Comparison of ENCODE assay signal across 14 cellular contexts in the genomic region with DNA sequence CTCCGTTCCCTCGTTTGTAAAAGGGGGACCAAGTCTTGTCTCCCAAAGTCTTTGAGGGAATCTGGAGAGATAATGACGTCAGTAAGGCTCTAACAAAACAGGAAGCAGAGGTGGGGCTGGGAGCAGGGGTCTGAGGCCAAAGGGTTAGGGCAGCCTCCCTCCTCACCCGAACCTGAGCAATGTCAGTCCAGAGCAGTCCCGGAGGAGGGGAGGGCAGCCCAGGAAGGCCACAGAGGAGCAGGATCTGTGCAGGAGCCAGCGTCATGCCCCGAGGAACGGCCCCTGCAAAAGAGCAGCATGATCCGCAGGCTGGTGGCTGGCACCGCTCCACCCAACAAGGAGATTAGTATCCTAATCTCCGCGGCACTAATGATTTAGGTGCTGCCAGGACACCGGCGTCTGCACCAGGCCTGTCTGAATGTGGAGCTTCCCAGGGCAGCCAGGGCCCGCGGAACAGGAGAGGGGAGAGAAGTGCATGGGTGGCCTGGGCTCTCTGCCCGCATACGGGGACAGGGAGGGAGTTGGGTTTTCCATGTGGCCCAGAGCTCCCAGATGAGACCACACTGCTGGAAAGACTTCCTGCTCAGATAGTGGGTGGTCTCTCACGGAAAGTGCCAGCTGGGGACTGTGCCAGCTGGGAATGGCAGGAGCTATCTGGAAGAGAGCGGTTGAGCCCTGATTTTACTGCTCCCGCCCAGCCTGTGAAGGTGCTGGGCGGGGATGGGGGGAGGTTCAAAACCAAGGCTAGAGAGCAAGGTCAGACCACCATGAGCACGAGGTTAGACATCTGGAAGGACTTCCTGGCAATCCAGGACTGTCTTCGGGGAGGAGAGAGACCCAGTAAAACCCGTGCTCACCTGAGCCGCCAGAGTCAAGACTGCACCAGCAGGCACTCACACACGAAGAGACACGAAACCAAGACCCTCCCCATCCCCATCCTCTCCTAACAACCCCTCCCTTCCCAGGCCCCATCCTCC. TPM values are rescaled to one million over a fixed set of nuclear protein-coding genes. Genes with fewer than 3 reads are reported as not detected.
DNase-seq lines count a peak whose midpoint lies in the region; ATAC-seq and TF ChIP-seq lines count a peak whose summit lies in the region.
"Had no signal": no experiment of that assay in that cellular context is flagged by ENCODE, and none has a peak within 500 bp of the region (broad histone marks: within the 10 kb centered on the region; RNA-seq: fewer than 3 reads in every experiment).

No MANE protein-coding gene starts in this region.

- peak overlapping the region; percentile 21 to 64 for H3K9ac ChIP-seq in duodenal mucosa (ENCODE audit: low read depth in 1 of 2, low read length in 2 of 2)

- H3K4me1 Mint-ChIP-seq in activated T-cell treated with anti-CD3 and anti-CD28 coated beads, Interleukin-2, amount 50 U/mL, for 24 hours (ENCODE audit: low read depth): no peaks in the 10 kb centered on the region
- no peaks in the 10 kb centered on the region for H3K4me1 Mint-ChIP-seq in activated T-cell treated with anti-CD3 and anti-CD28 coated beads, Interleukin-2, amount 50 U/mL, for 72 hours (ENCODE audit: low read depth)
- H3K4me1 Mint-ChIP-seq: activated naive CD8-positive, alpha-beta T cell treated with anti-CD3 and anti-CD28 coated beads, Interleukin-2, amount 10 ng/mL, durations not matched to agents 7 days and 5 days had no signal

- H3K27me3 Mint-ChIP-seq in activated T-cell treated with anti-CD3 and anti-CD28 coated beads, Interleukin-2, amount 50 U/mL, for 24 hours: no peaks in the 10 kb centered on the region
- no peaks in the 10 kb centered on the region for H3K27me3 Mint-ChIP-seq in activated T-cell treated with anti-CD3 and anti-CD28 coated beads, Interleukin-2, amount 50 U/mL, for 72 hours (ENCODE audit: low read depth)
- H3K27me3 Mint-ChIP-seq: activated CD4-positive, alpha-beta memory T cell treated with anti-CD3 and anti-CD28 coated beads for 36 hours had no signal

- H3K27me3 ChIP-seq in duodenal mucosa (ENCODE audit: control insufficient read depth in 1 of 2, insufficient read depth in 2 of 2, low read length in 2 of 2) (peaks cover 0 to 4% of the 10 kb centered on the region in 2 donors), vagina (no peaks in the 10 kb centered on the region)
- H3K27me3 ChIP-seq: upper lobe of right lung had no signal

- H3K4me1 ChIP-seq in duodenal mucosa (ENCODE audit: control insufficient read depth in 1 of 2, insufficient read depth in 2 of 2, low read length in 2 of 2) (peaks cover 30 to 37% of the 10 kb centered on the region in 2 donors), mesodermal cell (ENCODE audit: control insufficient read depth, insufficient read depth, low read length, poor library complexity, severe bottlenecking) (peaks cover 10% of the 10 kb centered on the region), vagina (peaks cover 19% of the 10 kb centered on the region)
- H3K4me1 ChIP-seq: upper lobe of right lung had no signal

- no peaks in the 10 kb centered on the region for H3K36me3 ChIP-seq in duodenal mucosa (ENCODE audit: control insufficient read depth in 1 of 2, insufficient read depth in 2 of 2, low read length in 2 of 2)
- no peaks in the 10 kb centered on the region for H3K36me3 ChIP-seq in mesodermal cell (ENCODE audit: control insufficient read depth, insufficient read depth, low read length)
- H3K36me3 ChIP-seq in vagina: no peaks in the 10 kb centered on the region
- H3K36me3 ChIP-seq: upper lobe of right lung had no signal

- H3K4me3 Mint-ChIP-seq in activated T-cell treated with anti-CD3 and anti-CD28 coated beads, Interleukin-2, amount 50 U/mL, for 24 hours: no peak overlapping the region
- H3K4me3 Mint-ChIP-seq in activated T-cell treated with anti-CD3 and anti-CD28 coated beads, Interleukin-2, amount 50 U/mL, for 72 hours: no peak overlapping the region
- H3K4me3 Mint-ChIP-seq: activated CD4-positive, alpha-beta memory T cell treated with anti-CD3 and anti-CD28 coated beads for 36 hours; activated naive CD8-positive, alpha-beta T cell treated with anti-CD3 and anti-CD28 coated beads, Interleukin-2, amount 10 ng/mL, durations not matched to agents 7 days and 5 days had no signal

- intact Hi-C loops in vagina (cut with DNase I): no loop called here

- H3K36me3 Mint-ChIP-seq in activated T-cell treated with anti-CD3 and anti-CD28 coated beads, Interleukin-2, amount 50 U/mL, for 24 hours (ENCODE audit: low read depth): no peaks in the 10 kb centered on the region
- H3K36me3 Mint-ChIP-seq in activated T-cell treated with anti-CD3 and anti-CD28 coated beads, Interleukin-2, amount 50 U/mL, for 72 hours (ENCODE audit: insufficient read depth in 2 of 2): no peaks in the 10 kb centered on the region
- H3K36me3 Mint-ChIP-seq: activated CD4-positive, alpha-beta memory T cell treated with anti-CD3 and anti-CD28 coated beads for 36 hours; activated naive CD8-positive, alpha-beta T cell treated with anti-CD3 and anti-CD28 coated beads, Interleukin-2, amount 10 ng/mL, durations not matched to agents 7 days and 5 days had no signal

- TF ChIP-seq CTCF in vagina (IDR thresholded peaks at IDR 0.05): no peak

- no peaks in the 10 kb centered on the region for H3K9me3 ChIP-seq in duodenal mucosa (ENCODE audit: control insufficient read depth in 1 of 2, low read length in 2 of 2)
- no peaks in the 10 kb centered on the region for H3K9me3 ChIP-seq in mesodermal cell (ENCODE audit: control insufficient read depth, low read length)
- H3K9me3 ChIP-seq in vagina: no peaks in the 10 kb centered on the region
- H3K9me3 ChIP-seq: upper lobe of right lung had no signal

- H3K4me3 ChIP-seq in duodenal mucosa (ENCODE audit: low read depth in 1 of 2, low read length in 2 of 2) (peak overlapping the region; percentile 32 to 38), mesodermal cell (ENCODE audit: extremely low read depth, insufficient read depth, low read length, poor library complexity, severe bottlenecking) (no peak overlapping the region), vagina (no peak overlapping the region)
- H3K4me3 ChIP-seq: upper lobe of right lung had no signal

- TF ChIP-seq POLR2A in vagina (IDR thresholded peaks at IDR 0.05): no peak

- no peak for ATAC-seq in activated T-cell treated with anti-CD3 and anti-CD28 coated beads, Interleukin-2, amount 50 U/mL, for 72 hours (replicated peaks in 1 of 2)
- ATAC-seq in GM21447 (IDR thresholded peaks at IDR 0.05; ENCODE audit: unreplicated experiment): no peak
- ATAC-seq: upper lobe of right lung had no signal

- 77 to 82% methylated on average over 26 of the region's 28 CpGs for WGBS in mesodermal cell (ENCODE audit: insufficient coverage in 2 of 2), 2 experiments

- DNase-seq in activated T-cell treated with anti-CD3 and anti-CD28 coated beads, Interleukin-2, amount 50 U/mL, for 24 hours: no peak
- DNase-seq in activated T-cell treated with anti-CD3 and anti-CD28 coated beads, Interleukin-2, amount 50 U/mL, for 72 hours: no peak
- DNase-seq in vagina (ENCODE audit: extremely low spot score in 2 of 2) (no peak), NCI-H128 (lab: John Stamatoyannopoulos, UW; ENCODE audit: unreplicated experiment) (no peak)
- DNase-seq in stimulated activated CD4-positive, alpha-beta T cell treated with anti-CD3 and anti-CD28 coated beads, Interleukin-4, amount 100 ng/mL, for 24 hours: no peak
- DNase-seq: activated CD4-positive, alpha-beta memory T cell treated with anti-CD3 and anti-CD28 coated beads for 36 hours; activated naive CD8-positive, alpha-beta T cell treated with anti-CD3 and anti-CD28 coated beads, Interleukin-2, amount 10 ng/mL, durations not matched to agents 7 days and 5 days; Kasumi-1; NCI-H446 treated with DMSO at 0.1 percent for 48 hours; upper lobe of right lung had no signal

- no peaks in the 10 kb centered on the region for H3K9me3 Mint-ChIP-seq in activated T-cell treated with anti-CD3 and anti-CD28 coated beads, Interleukin-2, amount 50 U/mL, for 24 hours
- no peaks in the 10 kb centered on the region for H3K9me3 Mint-ChIP-seq in activated T-cell treated with anti-CD3 and anti-CD28 coated beads, Interleukin-2, amount 50 U/mL, for 72 hours
- H3K9me3 Mint-ChIP-seq: activated CD4-positive, alpha-beta memory T cell treated with anti-CD3 and anti-CD28 coated beads for 36 hours; activated naive CD8-positive, alpha-beta T cell treated with anti-CD3 and anti-CD28 coated beads, Interleukin-2, amount 10 ng/mL, durations not matched to agents 7 days and 5 days had no signal

- peak overlapping the region; percentile 26 for H3K27ac Mint-ChIP-seq in activated T-cell treated with anti-CD3 and anti-CD28 coated beads, Interleukin-2, amount 50 U/mL, for 24 hours
- no peak overlapping the region for H3K27ac Mint-ChIP-seq in activated T-cell treated with anti-CD3 and anti-CD28 coated beads, Interleukin-2, amount 50 U/mL, for 72 hours
- H3K27ac Mint-ChIP-seq: activated CD4-positive, alpha-beta memory T cell treated with anti-CD3 and anti-CD28 coated beads for 36 hours; activated naive CD8-positive, alpha-beta T cell treated with anti-CD3 and anti-CD28 coated beads, Interleukin-2, amount 10 ng/mL, durations not matched to agents 7 days and 5 days had no signal

- H3K27ac ChIP-seq in duodenal mucosa (ENCODE audit: low read depth, low read length) (peak overlapping the region; percentile 43), mesodermal cell (ENCODE audit: low read depth, low read length, severe bottlenecking) (peak overlapping the region; percentile 45), vagina (peak overlapping the region; percentile 39)
- H3K27ac ChIP-seq: upper lobe of right lung had no signal

RNA-seq across cellular contexts. Expression of gene KRT17, which starts 11.0 kb away (rescaled TPM):
- total RNA-seq in activated T-cell treated with anti-CD3 and anti-CD28 coated beads, Interleukin-2, amount 50 U/mL, for 72 hours: under 1 TPM in 1 of 2 donors, not detected in 1; 0.63 TPM
- polyA plus RNA-seq in mesodermal cell (2013, experiment 1 of 2): 0.37 TPM
- polyA plus RNA-seq in mesodermal cell (2013, experiment 2 of 2): not detected
- total RNA-seq in vagina: 165 TPM
- total RNA-seq: activated CD4-positive, alpha-beta memory T cell treated with anti-CD3 and anti-CD28 coated beads for 36 hours; activated naive CD8-positive, alpha-beta T cell treated with anti-CD3 and anti-CD28 coated beads, Interleukin-2, amount 10 ng/mL, durations not matched to agents 7 days and 5 days had no signal

RNA-seq across cellular contexts. Expression of gene KRT16, which starts 22.8 kb away (rescaled TPM):
- not detected for total RNA-seq in activated T-cell treated with anti-CD3 and anti-CD28 coated beads, Interleukin-2, amount 50 U/mL, for 72 hours
- polyA plus RNA-seq in mesodermal cell (2013, experiment 1 of 2): not detected
- not detected for polyA plus RNA-seq in mesodermal cell (2013, experiment 2 of 2)
- total RNA-seq in vagina: 872 TPM
- total RNA-seq: activated CD4-positive, alpha-beta memory T cell treated with anti-CD3 and anti-CD28 coated beads for 36 hours; activated naive CD8-positive, alpha-beta T cell treated with anti-CD3 and anti-CD28 coated beads, Interleukin-2, amount 10 ng/mL, durations not matched to agents 7 days and 5 days; upper lobe of right lung had no signal
- polyA plus RNA-seq: AG04450 had no signal

RNA-seq across cellular contexts. Expression of gene KRT14, which starts 48.7 kb away (rescaled TPM):
- not detected for total RNA-seq in activated T-cell treated with anti-CD3 and anti-CD28 coated beads, Interleukin-2, amount 50 U/mL, for 72 hours
- not detected for polyA plus RNA-seq in mesodermal cell (2013, experiment 1 of 2)
- polyA plus RNA-seq in mesodermal cell (2013, experiment 2 of 2): not detected
- total RNA-seq in vagina: 1,546 TPM
- total RNA-seq: activated CD4-positive, alpha-beta memory T cell treated with anti-CD3 and anti-CD28 coated beads for 36 hours; activated naive CD8-positive, alpha-beta T cell treated with anti-CD3 and anti-CD28 coated beads, Interleukin-2, amount 10 ng/mL, durations not matched to agents 7 days and 5 days; upper lobe of right lung had no signal
- polyA plus RNA-seq: AG04450 had no signal

RNA-seq across cellular contexts. Expression of gene EIF1, which starts 53.3 kb away (rescaled TPM):
- 1,000 to 10,000 TPM; 2,404 to 2,458 TPM for total RNA-seq in activated T-cell treated with anti-CD3 and anti-CD28 coated beads, Interleukin-2, amount 50 U/mL, for 72 hours
- polyA plus RNA-seq in mesodermal cell (2013, experiment 1 of 2): 985 TPM
- polyA plus RNA-seq in mesodermal cell (2013, experiment 2 of 2): 970 TPM
- 204 TPM for total RNA-seq in vagina

Comparison
In these comparisons a context has a peak if more than half of its experiments do, and no peak if none do; other contexts are left out.
1. H3K4me3 ChIP-seq: peak in duodenal mucosa (2 of 2); none in mesodermal cell (single experiment) and vagina (0 of 2).
2. RNA of gene KRT17, which starts 11.0 kb away (total RNA-seq): 165 TPM in vagina (single experiment); 0.63 TPM in activated T-cell treated with anti-CD3 and anti-CD28 coated beads, Interleukin-2, amount 50 U/mL, for 72 hours; every median in the first group is over 100 times any median in the second.
3. RNA of gene KRT16, which starts 22.8 kb away (total RNA-seq): 872 TPM in vagina (single experiment); not detected in activated T-cell treated with anti-CD3 and anti-CD28 coated beads, Interleukin-2, amount 50 U/mL, for 72 hours; every median in the first group is over 100 times any median in the second.
4. RNA of gene KRT14, which starts 48.7 kb away (total RNA-seq): 1,546 TPM in vagina (single experiment); not detected in activated T-cell treated with anti-CD3 and anti-CD28 coated beads, Interleukin-2, amount 50 U/mL, for 72 hours; every median in the first group is over 1,000 times any median in the second.
5. Peak in every context shown above with its lines, with median percentiles within 50 percentile points of each other: H3K27ac ChIP-seq.